ENCODE assay signal across 7 cellular contexts in genomic region chr7:72209006-72209405, GRCh38.
DNase-seq lines count a peak whose midpoint lies in the region; ATAC-seq, FAIRE-seq and TF ChIP-seq lines count a peak whose summit lies in the region.
"Not testable (repeated sequence)": the region's sequence is repeated elsewhere in the genome, so short reads cannot be mapped to it uniquely, and the experiment has no call there.

No MANE protein-coding gene starts in this region.

- H3K36me3 Mint-ChIP-seq in H9 (ENCODE audit: insufficient read depth in 1 of 3, low read depth in 3 of 3); activated naive CD4-positive, alpha-beta T cell treated with anti-CD3 and anti-CD28 coated beads, Interleukin-2, amount 50 U/mL, for 24 hours: not testable (repeated sequence)

- ATAC-seq in K562, HepG2: not testable (repeated sequence)

- H3K9me3 Mint-ChIP-seq in H9 = not testable (repeated sequence)
- peaks cover 14% of the 10 kb centered on the region for H3K9me3 Mint-ChIP-seq in activated naive CD4-positive, alpha-beta T cell treated with anti-CD3 and anti-CD28 coated beads, Interleukin-2, amount 50 U/mL, for 24 hours

- H3K9ac ChIP-seq in H9 (ENCODE audit: extremely low read depth, insufficient read length, low read length); K562 (ENCODE audit: insufficient read depth in 1 of 2, low read depth in 2 of 2, low read length in 2 of 2); H1 (replicated peaks in 1 of 4; ENCODE audit: extremely low read depth in 1 of 4, low read depth in 3 of 4, low read length in 3 of 4); HepG2 (ENCODE audit: insufficient read depth, low read depth, low read length): not testable (repeated sequence)

- not testable (repeated sequence) for H3K23ac ChIP-seq in H9 (ENCODE audit: insufficient read length, low read depth, low read length); H1 (ENCODE audit: insufficient read length)

- TF ChIP-seq CTCF in H9 (conservative IDR thresholded peaks at IDR 0.05); HEK293 (tag by site-specific recombination; IDR thresholded peaks at IDR 0.05); K562 (IDR thresholded peaks at IDR 0.05 in 2 of 3, conservative IDR thresholded peaks at IDR 0.05 in 1 of 3; ENCODE audit: insufficient read depth in 2 of 3, low read depth in 1 of 3, low read length in 3 of 3); H1 (IDR thresholded peaks at IDR 0.05; ENCODE audit: control extremely low read depth in 1 of 3, insufficient read depth in 1 of 3, low read depth in 1 of 3, low read length in 3 of 3); HepG2 (CRISPR knock-in tag; IDR thresholded peaks at IDR 0.05): not testable (repeated sequence)

- POLR2A ChIA-PET in HEK293 (lab: Yijun Ruan, JAX); H1 (lab: Charles Lee; ENCODE audit: partially characterized antibody); HepG2 (lab: Yijun Ruan, JAX): not testable (repeated sequence)
- POLR2A ChIA-PET in K562 (lab: Yijun Ruan, JAX) = interaction anchor here (0.6 kb wide), 1 partner anchor 1313 kb away, joined by 3 read pairs; the partner anchor contains the start of gene BAZ1B

- not testable (repeated sequence) for H4K20me1 ChIP-seq in H9 (ENCODE audit: control insufficient read depth, insufficient read depth, insufficient read length); K562 (replicated peaks; ENCODE audit: control insufficient read depth, insufficient read depth, low read length); H1 (replicated peaks in 1 of 2; ENCODE audit: control insufficient read depth in 1 of 2, insufficient read depth in 2 of 2, low read length in 2 of 2); HepG2 (ENCODE audit: insufficient read depth, low read length)

- not testable (repeated sequence) for H3K4me3 ChIP-seq in HEK293 (ENCODE audit: low read depth, low read length); K562; H1 (ENCODE audit: extremely low read depth in 1 of 4, insufficient read depth in 2 of 4, low read depth in 3 of 4, low read length in 4 of 4); HepG2 (replicated peaks in 1 of 3; ENCODE audit: insufficient read depth in 1 of 3, low read depth in 2 of 3, low read length in 3 of 3)

- H3K14ac ChIP-seq in H9 (ENCODE audit: insufficient read depth, low read length); H1 (ENCODE audit: insufficient read length): not testable (repeated sequence)

- H3K36me3 ChIP-seq in HEK293 (ENCODE audit: control insufficient read depth in 2 of 2, insufficient read depth in 1 of 2, low read length in 2 of 2); K562 (ENCODE audit: control insufficient read depth, insufficient read depth, low read length); H1 (ENCODE audit: control insufficient read depth in 2 of 4, insufficient read depth in 4 of 4, low read length in 3 of 4); HepG2 (replicated peaks in 1 of 2; ENCODE audit: control insufficient read depth in 1 of 2, insufficient read depth in 2 of 2, low read length in 2 of 2): not testable (repeated sequence)

- FAIRE-seq in K562 (lab: Jason Lieb, UNC); H1 (lab: Jason Lieb, UNC); HepG2 (lab: Jason Lieb, UNC): not testable (repeated sequence)
- peak; percentile 98 for FAIRE-seq in urothelium cell line (lab: Jason Lieb, UNC)

- not testable (repeated sequence) for DNase-seq in H9; K562 (ENCODE audit: extremely low read depth in 1 of 4, low spot score in 3 of 4); H1 (ENCODE audit: low read depth in 1 of 2, low spot score in 2 of 2); HepG2 (ENCODE audit: low spot score); urothelium cell line (ENCODE audit: low spot score)

- not testable (repeated sequence) for H3K79me1 ChIP-seq in H9 (ENCODE audit: insufficient read depth, low read depth, low read length, poor library complexity, severe bottlenecking); H1 (ENCODE audit: low read depth, low read length)

- not testable (repeated sequence) for H3K4me2 ChIP-seq in H9 (ENCODE audit: insufficient read depth, insufficient read length, low read length); K562 (ENCODE audit: insufficient read depth, low read length); H1 (ENCODE audit: insufficient read depth in 1 of 2, low read depth in 2 of 2, low read length in 2 of 2); HepG2 (ENCODE audit: low read depth, low read length)

- not testable (repeated sequence) for H3K23me2 ChIP-seq in H9 (ENCODE audit: insufficient read length, low read depth, low read length, poor library complexity, severe bottlenecking); H1 (ENCODE audit: low read depth, low read length)

- not testable (repeated sequence) for H2AK5ac ChIP-seq in H9 (ENCODE audit: insufficient read length, low read length)
- peak overlapping the region; percentile 82; the same call in 1 of the 2 replicates for H2AK5ac ChIP-seq in H1 (ENCODE audit: low read depth, low read length)

- not testable (repeated sequence) for H4K91ac ChIP-seq in H9 (ENCODE audit: insufficient read length, low read depth, low read length); H1 (replicated peaks; ENCODE audit: insufficient read length, low read length)

- H2BK20ac ChIP-seq in H9 (ENCODE audit: low read depth, low read length, poor library complexity, severe bottlenecking); H1 (ENCODE audit: low read length): not testable (repeated sequence)

- not testable (repeated sequence) for H2BK5ac ChIP-seq in H9 (ENCODE audit: insufficient read length, low read length); H1 (ENCODE audit: low read depth, low read length)

- H2BK15ac ChIP-seq in H9 (ENCODE audit: low read depth, low read length); H1 (ENCODE audit: low read length): not testable (repeated sequence)

- peak overlapping the region in 2 of 3 experiments; percentile 9 to 13; a peak in 1 of 7 replicates for H3K27ac Mint-ChIP-seq in H9
- H3K27ac Mint-ChIP-seq in activated naive CD4-positive, alpha-beta T cell treated with anti-CD3 and anti-CD28 coated beads, Interleukin-2, amount 50 U/mL, for 24 hours = peak overlapping the region; percentile 49

- intact Hi-C loops in K562 (cut with micrococcal nuclease); HepG2 (cut with micrococcal nuclease; ENCODE audit: unreplicated experiment): not testable (repeated sequence)

- CTCF ChIA-PET in HEK293 (lab: Yijun Ruan, JAX); K562 (lab: Yijun Ruan, JAX; ENCODE audit: low intra/inter-chr PET ratio); HepG2 (lab: Yijun Ruan, JAX; ENCODE audit: low intra/inter-chr PET ratio, low total read pairs): not testable (repeated sequence)
- CTCF ChIA-PET in H1 (lab: Charles Lee; ENCODE audit: partially characterized antibody) = interaction anchor here (0.5 kb wide), 1 partner anchor 16 kb away, joined by 3 read pairs; no protein-coding TSS in a partner anchor

- H3K56ac ChIP-seq in H9 (ENCODE audit: insufficient read length, low read depth, low read length); H1 (replicated peaks; ENCODE audit: insufficient read length, low read depth, low read length): not testable (repeated sequence)

- not testable (repeated sequence) for H2AFZ ChIP-seq in H9 (ENCODE audit: low read length); K562 (ENCODE audit: low read depth, low read length); H1 (ENCODE audit: low read length); HepG2 (ENCODE audit: low read length)

- not testable (repeated sequence) for H3K4me1 ChIP-seq in H9 (ENCODE audit: insufficient read depth, low read length); HEK293 (ENCODE audit: control insufficient read depth, insufficient read depth, low read length); K562 (replicated peaks in 1 of 2; ENCODE audit: control insufficient read depth in 2 of 2, insufficient read depth in 2 of 2, low read length in 2 of 2); H1 (replicated peaks in 1 of 4; ENCODE audit: control insufficient read depth in 3 of 4, insufficient read depth in 4 of 4, low read length in 3 of 4); HepG2 (ENCODE audit: insufficient read depth, low read length)

- not testable (repeated sequence) for H3K9me3 ChIP-seq in H9 (ENCODE audit: control insufficient read depth, low read depth, low read length); HEK293 (ENCODE audit: control insufficient read depth, insufficient read depth, low read depth, low read length); K562 (replicated peaks; ENCODE audit: control insufficient read depth, insufficient read depth, low read depth, low read length); H1 (ENCODE audit: insufficient read depth in 2 of 2, low read depth in 1 of 2, low read length in 1 of 2); HepG2 (ENCODE audit: low read length)

- TF ChIP-seq POLR2A in K562 (conservative IDR thresholded peaks at IDR 0.05); H1 (IDR thresholded peaks at IDR 0.05; ENCODE audit: control extremely low read depth in 1 of 2, low read depth in 2 of 2, low read length in 2 of 2); HepG2 (IDR thresholded peaks at IDR 0.05; ENCODE audit: insufficient read depth in 1 of 2, low read depth in 2 of 2, low read length in 2 of 2): not testable (repeated sequence)

- H3K27me3 Mint-ChIP-seq in H9 (ENCODE audit: low read depth); activated naive CD4-positive, alpha-beta T cell treated with anti-CD3 and anti-CD28 coated beads, Interleukin-2, amount 50 U/mL, for 24 hours: not testable (repeated sequence)

- H2BK12ac ChIP-seq in H9 (ENCODE audit: insufficient read length, low read depth, low read length) = not testable (repeated sequence)
- H2BK12ac ChIP-seq in H1 (ENCODE audit: low read depth, low read length) = 0 out of 2 replicates have a peak overlapping the region, but pooled peaks have one; percentile 27

- not testable (repeated sequence) for H3K4me1 Mint-ChIP-seq in H9; activated naive CD4-positive, alpha-beta T cell treated with anti-CD3 and anti-CD28 coated beads, Interleukin-2, amount 50 U/mL, for 24 hours

- H3K18ac ChIP-seq in H9 (ENCODE audit: insufficient read length, low read depth, low read length); H1 (ENCODE audit: extremely low read depth, low read length): not testable (repeated sequence)

- H3K4me3 Mint-ChIP-seq in H9; activated naive CD4-positive, alpha-beta T cell treated with anti-CD3 and anti-CD28 coated beads, Interleukin-2, amount 50 U/mL, for 24 hours: not testable (repeated sequence)

- not testable (repeated sequence) for H3T11ph ChIP-seq in H9 (ENCODE audit: low read length)

- H4K8ac ChIP-seq in H9 (replicated peaks; ENCODE audit: insufficient read length, low read depth, low read length); H1 (ENCODE audit: extremely low read depth, insufficient read depth, low read length): not testable (repeated sequence)

- H2BK120ac ChIP-seq in H9 (ENCODE audit: low read depth, low read length, poor library complexity, severe bottlenecking); H1 (replicated peaks; ENCODE audit: low read depth, low read length): not testable (repeated sequence)

- not testable (repeated sequence) for BruUV-seq in K562 (replicated peaks; lab: Mats Ljungman, UMichigan); HepG2 (replicated peaks; lab: Mats Ljungman, UMichigan)

- H3K9me1 ChIP-seq in K562 (ENCODE audit: control insufficient read depth, insufficient read depth, low read length) = not testable (repeated sequence)

- TF ChIP-seq RAD21 in K562 (CRISPR knock-in tag; conservative IDR thresholded peaks at IDR 0.05 in 1 of 2, IDR thresholded peaks at IDR 0.05 in 1 of 2); H1 (IDR thresholded peaks at IDR 0.05 in 1 of 2, conservative IDR thresholded peaks at IDR 0.05 in 1 of 2; ENCODE audit: low read depth in 2 of 2, low read length in 2 of 2); HepG2 (CRISPR knock-in tag; IDR thresholded peaks at IDR 0.05): not testable (repeated sequence)

- H3K79me2 ChIP-seq in H9 (ENCODE audit: insufficient read depth, low read length); K562 (ENCODE audit: control insufficient read depth, insufficient read depth, low read length); H1 (ENCODE audit: control insufficient read depth in 1 of 2, insufficient read depth in 2 of 2, low read length in 2 of 2); HepG2 (ENCODE audit: insufficient read depth, low read length): not testable (repeated sequence)

- not testable (repeated sequence) for H3K4ac ChIP-seq in H9 (ENCODE audit: low read depth, low read length); H1 (replicated peaks; ENCODE audit: insufficient read length, low read depth, low read length)

- H3K27me3 ChIP-seq in H9 (ENCODE audit: insufficient read depth, low read length); K562 (ENCODE audit: control insufficient read depth in 2 of 2, insufficient read depth in 2 of 2, low read length in 2 of 2); H1 (replicated peaks in 1 of 4; ENCODE audit: control insufficient read depth in 3 of 4, extremely low read depth in 1 of 4, insufficient read depth in 3 of 4, low read length in 3 of 4); HepG2 (ENCODE audit: control insufficient read depth in 1 of 2, insufficient read depth in 2 of 2, low read length in 2 of 2): not testable (repeated sequence)

- in situ Hi-C loops in K562 (cut with MboI); HepG2 (cut with HindIII; ENCODE audit: extremely low pct_ligation_motif_present, low pct_unique_long_range_greater_than_20kb): not testable (repeated sequence)

- not testable (repeated sequence) for H4K5ac ChIP-seq in H9 (ENCODE audit: insufficient read length, low read depth, low read length); H1 (ENCODE audit: insufficient read length, low read depth, low read length)

- TF ChIP-seq EP300 in K562 (IDR thresholded peaks at IDR 0.05; ENCODE audit: low read length); H1 (IDR thresholded peaks at IDR 0.05; ENCODE audit: borderline replicate concordance in 1 of 2, low read depth in 2 of 2, low read length in 2 of 2); HepG2 (IDR thresholded peaks at IDR 0.05; ENCODE audit: low read depth in 2 of 2, low read length in 2 of 2); HepG2 (CRISPR knock-in tag; IDR thresholded peaks at IDR 0.05; ENCODE audit: borderline replicate concordance): not testable (repeated sequence)

- H3K27ac ChIP-seq in H9 (ENCODE audit: insufficient read length, low read depth, low read length); HEK293 (ENCODE audit: extremely low read depth, low read depth, low read length); K562 (ENCODE audit: extremely low read depth, low read depth, low read length); H1 (ENCODE audit: low read depth, low read length); HepG2 (ENCODE audit: extremely low read length, insufficient read depth, low read length): not testable (repeated sequence)
